ENCODE assay signal across 8 cellular contexts in genomic region chr11:71420455-71421241, GRCh38. TPM values are rescaled to one million over a fixed set of nuclear protein-coding genes. Genes with fewer than 3 reads are reported as not detected.
DNase-seq lines count a peak whose midpoint lies in the region; ATAC-seq, FAIRE-seq and TF ChIP-seq lines count a peak whose summit lies in the region.

No MANE protein-coding gene starts in this region.

- H3K27me3 ChIP-seq in left lung = no peaks in the 10 kb centered on the region

- intact Hi-C loops in left lung (cut with DNase I) = no loop called here

- ATAC-seq in left lung (peak; percentile 92), HG03342 (IDR thresholded peaks at IDR 0.05; ENCODE audit: unreplicated experiment) (no peak)

- H3K4me3 ChIP-seq in left lung = no peak overlapping the region

- peak; percentile 15 for DNase-seq in GM18507 (ENCODE audit: extremely low spot score, insufficient read length, low read depth)
- DNase-seq in NCI-H2196 treated with DMSO at 0.1 percent for 48 hours (lab: John Stamatoyannopoulos, UW; ENCODE audit: unreplicated experiment) = peak; percentile 35
- DNase-seq in T47D (ENCODE audit: low read depth in 1 of 2, low spot score in 1 of 2) = peak; percentile 67 to 88
- no peak for DNase-seq in left lung
- DNase-seq in GOT3 (lab: John Stamatoyannopoulos, UW) = no peak
- no peak for DNase-seq in NK-92 (lab: John Stamatoyannopoulos, UW; ENCODE audit: unreplicated experiment)

- in situ Hi-C loops in T47D (cut with HindIII; ENCODE audit: low pct_unique_long_range_greater_than_20kb, low sequenced_read_pairs) = no loop called here

- H3K4me1 ChIP-seq in left lung = no peaks in the 10 kb centered on the region

- FAIRE-seq in GM18507 (lab: Jason Lieb, UNC) = peak; percentile 70

- H3K36me3 ChIP-seq in left lung = no peaks in the 10 kb centered on the region

- no peaks in the 10 kb centered on the region for H3K9me3 ChIP-seq in left lung

- H3K27ac ChIP-seq in C4-2B (no peak overlapping the region), left lung (no peak overlapping the region)

- peak; percentile 92 for TF ChIP-seq CTCF in C4-2B (conservative IDR thresholded peaks at IDR 0.05)
- TF ChIP-seq CTCF in left lung (IDR thresholded peaks at IDR 0.05) = peak; percentile 49 to 61

RNA-seq across cellular contexts. Expression of gene DHCR7, which starts 27.5 kb away (rescaled TPM):
- total RNA-seq in left lung = 100 to 1,000 TPM in 1 of 2 donors, 10 to 100 TPM in 1; 87.9 to 200 TPM

RNA-seq across cellular contexts. Expression of gene NADSYN1, which starts 32.4 kb away (rescaled TPM):
- total RNA-seq in left lung = 10 to 100 TPM; 71.4 to 78.9 TPM

Comparison
In these comparisons a context has a peak if more than half of its experiments do, and no peak if none do; other contexts are left out.
1. DNase-seq: peak in GM18507 (single experiment), NCI-H2196 treated with DMSO at 0.1 percent for 48 hours (single experiment) and T47D (2 of 2); none in left lung (0 of 2), GOT3 (single experiment) and NK-92 (single experiment).